In the genomic region with DNA sequence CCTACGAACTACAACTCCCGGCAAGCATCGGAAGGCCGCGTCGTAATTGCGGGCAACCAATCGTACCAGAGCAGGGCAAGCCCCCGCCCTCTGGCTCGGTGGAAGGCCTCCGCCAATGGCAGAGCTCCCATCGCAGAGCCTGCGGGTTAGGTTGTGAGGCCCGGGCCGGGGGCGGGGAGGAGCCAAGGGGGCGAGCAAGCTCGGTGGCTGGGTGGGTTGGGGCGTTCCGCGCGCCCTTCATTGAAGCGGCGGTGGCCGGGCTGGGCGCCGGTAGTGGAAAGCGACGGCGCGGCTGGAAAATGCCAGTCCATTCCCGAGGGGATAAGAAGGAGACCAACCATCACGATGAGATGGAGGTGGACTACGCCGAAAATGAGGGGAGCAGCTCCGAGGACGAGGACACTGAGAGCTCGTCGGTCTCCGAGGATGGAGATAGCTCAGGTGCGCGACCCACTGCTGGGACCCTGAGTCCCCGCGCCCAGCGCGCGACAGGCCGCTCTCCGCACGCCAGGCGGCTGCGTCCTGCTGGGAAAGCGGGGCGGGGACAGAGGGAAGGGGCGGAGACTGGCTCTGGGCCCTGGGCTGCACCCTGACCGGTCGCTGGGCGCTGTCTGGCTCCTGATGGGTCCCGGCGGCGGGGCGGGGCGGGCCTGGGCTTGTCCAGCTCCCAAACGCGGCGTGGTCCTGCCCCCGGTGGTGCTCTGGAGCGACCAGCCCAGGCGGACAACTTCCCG, we compare ENCODE assay signal across 8 cellular contexts. TPM values are rescaled to one million over a fixed set of nuclear protein-coding genes. Genes with fewer than 3 reads are reported as not detected.
DNase-seq lines count a peak whose midpoint lies in the region; ATAC-seq and TF ChIP-seq lines count a peak whose summit lies in the region.

A gene with protein sequence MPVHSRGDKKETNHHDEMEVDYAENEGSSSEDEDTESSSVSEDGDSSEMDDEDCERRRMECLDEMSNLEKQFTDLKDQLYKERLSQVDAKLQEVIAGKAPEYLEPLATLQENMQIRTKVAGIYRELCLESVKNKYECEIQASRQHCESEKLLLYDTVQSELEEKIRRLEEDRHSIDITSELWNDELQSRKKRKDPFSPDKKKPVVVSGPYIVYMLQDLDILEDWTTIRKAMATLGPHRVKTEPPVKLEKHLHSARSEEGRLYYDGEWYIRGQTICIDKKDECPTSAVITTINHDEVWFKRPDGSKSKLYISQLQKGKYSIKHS (plus strand): TSS at position 121 of the 734 bp plus-strand sequence. CDS start 179 bp downstream, at position 300.

- H3K9me3 Mint-ChIP-seq in central memory CD8-positive, alpha-beta T cell: no peaks in the 10 kb centered on the region

- H3K27ac Mint-ChIP-seq in central memory CD8-positive, alpha-beta T cell (ENCODE audit: low read depth): peak within 1 kb of the TSS; percentile 84

- no peak; the same call in 1 of the 2 replicates for TF ChIP-seq CTCF in AG10803 (conservative IDR thresholded peaks at IDR 0.05; ENCODE audit: low read length)
- peak in 7 of 11 experiments; percentile 7 to 39 (median 18) for TF ChIP-seq CTCF in spleen (IDR thresholded peaks at IDR 0.05 in 8 of 11, conservative IDR thresholded peaks at IDR 0.05 in 3 of 11)

- ATAC-seq in GM19035 (IDR thresholded peaks at IDR 0.05; ENCODE audit: unreplicated experiment): peak; percentile 96
- ATAC-seq in HG03342 (IDR thresholded peaks at IDR 0.05; ENCODE audit: unreplicated experiment): peak; percentile 98
- ATAC-seq in central memory CD8-positive, alpha-beta T cell (replicated peaks; ENCODE audit: extremely low read depth, poor library complexity, severe bottlenecking): peak; percentile 99

- H3K4me1 Mint-ChIP-seq in central memory CD8-positive, alpha-beta T cell: peaks cover 11% of the 10 kb centered on the region

- TF ChIP-seq POLR2A in spleen (IDR thresholded peaks at IDR 0.05): peak in 2 of 3 donors; percentile 33 to 70

- DNase-seq in AG10803 (ENCODE audit: low read depth): peak; percentile 99
- peak; percentile 99 for DNase-seq in NCI-H345 treated with DMSO at 0.1 percent for 48 hours (lab: John Stamatoyannopoulos, UW; ENCODE audit: unreplicated experiment)
- peak; percentile 94 for DNase-seq in activated CD4-positive, CD25-positive, alpha-beta regulatory T cell treated with anti-CD3 and anti-CD28 coated beads, Interleukin-2, amount 50 U/mL, for 16 hours (ENCODE audit: low read depth, low spot score)
- peak; percentile 90 to 93 for DNase-seq in central memory CD8-positive, alpha-beta T cell (ENCODE audit: low spot score in 2 of 2)
- DNase-seq in iris pigment epithelial cell (ENCODE audit: low read depth): peak; percentile 99
- peak; percentile 99 for DNase-seq in spleen

- H3K9me3 ChIP-seq in spleen: no peaks in the 10 kb centered on the region

- 0 to 1% (median 0%) methylated on average over 45 to 70 of the region's 70 CpGs for WGBS in spleen, 5 donors

- H3K4me1 ChIP-seq in spleen: peaks cover 0 to 27% (median 17%) of the 10 kb centered on the region in 6 donors

- intact Hi-C loops in spleen (cut with DNase I; ENCODE audit: low total_unique reads): no loop called here

- H3K4me3 Mint-ChIP-seq in central memory CD8-positive, alpha-beta T cell: peak within 1 kb of the TSS; percentile 88

- H3K36me3 Mint-ChIP-seq in central memory CD8-positive, alpha-beta T cell (ENCODE audit: insufficient read depth): peaks cover 5% of the 10 kb centered on the region

- no peaks in the 10 kb centered on the region for H3K27me3 Mint-ChIP-seq in central memory CD8-positive, alpha-beta T cell

- H3K27ac ChIP-seq in spleen: peak within 1 kb of the TSS; percentile 88 to 98 (median 96)

- H3K36me3 ChIP-seq in spleen: peaks cover 0 to 2% (median 0%) of the 10 kb centered on the region in 6 donors

- no peaks in the 10 kb centered on the region for H3K27me3 ChIP-seq in spleen (replicated peaks in 1 of 7)

- H3K4me3 ChIP-seq in AG10803 (ENCODE audit: low read length): peak within 1 kb of the TSS; percentile 99
- peak within 1 kb of the TSS; percentile 81 to 98 (median 88) for H3K4me3 ChIP-seq in spleen

RNA-seq across cellular contexts. Expression of the gene that starts here (rescaled TPM):
- 1 to 10 TPM; 3.8 to 8.0 (median 6.3) TPM for total RNA-seq in spleen
- 1 to 10 TPM; 1.9 to 5.6 (median 2.6) TPM for polyA plus RNA-seq in spleen

Comparison
In these comparisons a context has a peak if more than half of its experiments do, and no peak if none do; other contexts are left out.
1. Peak in every context shown above with its lines: DNase-seq, ATAC-seq, H3K4me3 ChIP-seq and H3K27ac ChIP-seq.